In the genomic region with DNA sequence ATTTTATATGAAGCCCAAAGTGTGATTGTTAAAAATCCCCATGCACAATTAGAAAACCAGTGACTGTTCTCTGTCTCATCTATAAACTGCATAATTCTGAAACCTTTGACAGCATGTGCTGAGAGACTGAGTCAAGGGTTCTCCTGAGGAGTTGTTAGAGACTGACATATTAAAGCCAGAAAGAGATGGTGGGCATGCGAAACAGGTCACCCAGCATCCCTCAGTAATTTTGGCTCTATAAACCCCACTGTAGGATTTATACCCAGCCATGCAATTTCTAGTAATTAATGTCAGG, we compare ENCODE assay signal across 18 cellular contexts. TPM values are rescaled to one million over a fixed set of nuclear protein-coding genes. Genes with fewer than 3 reads are reported as not detected.
DNase-seq lines count a peak whose midpoint lies in the region; ATAC-seq, FAIRE-seq and TF ChIP-seq lines count a peak whose summit lies in the region.
"Had no signal": no experiment of that assay in that cellular context is flagged by ENCODE, and none has a peak within 500 bp of the region (broad histone marks: within the 10 kb centered on the region; RNA-seq: fewer than 3 reads in every experiment).

No MANE protein-coding gene starts in this region.

- H3K9me3 ChIP-seq in astrocyte (ENCODE audit: insufficient read depth, low read depth, low read length), result no peaks in the 10 kb centered on the region
- no peaks in the 10 kb centered on the region for H3K9me3 ChIP-seq in skeletal muscle satellite cell (replicated peaks; ENCODE audit: low read length)
- no peaks in the 10 kb centered on the region for H3K9me3 ChIP-seq in PC-9 (ENCODE audit: insufficient read depth, low read depth)
- H3K9me3 ChIP-seq: SK-N-SH, spleen had no signal

- TF ChIP-seq CTCF in AG04449 (IDR thresholded peaks at IDR 0.05; ENCODE audit: insufficient read depth, low read length, missing control alignments) (no peak), astrocyte (IDR thresholded peaks at IDR 0.05; ENCODE audit: insufficient read depth, low read depth, low read length) (no peak), fibroblast of villous mesenchyme (IDR thresholded peaks at IDR 0.05; ENCODE audit: insufficient read depth, low read depth, low read length) (no peak), PC-9 (conservative IDR thresholded peaks at IDR 0.05) (no peak)

- peak overlapping the region; percentile 96 for H3K27ac ChIP-seq in astrocyte (ENCODE audit: low read depth, low read length)
- no peak overlapping the region for H3K27ac ChIP-seq in PC-9
- H3K27ac ChIP-seq: foreskin keratinocyte, spleen had no signal

- H3K4me2 ChIP-seq in astrocyte (ENCODE audit: low read length) (peak overlapping the region; percentile 91), skeletal muscle satellite cell (ENCODE audit: low read length) (peak overlapping the region; percentile 77), PC-9 (no peak overlapping the region; the same call in 1 of the 2 replicates)
- H3K4me2 ChIP-seq: SK-N-SH had no signal

- H3K4me1 Mint-ChIP-seq in astrocyte (ENCODE audit: low read depth, unreplicated experiment), result peaks cover 45% of the 10 kb centered on the region

- H3K4me1 ChIP-seq in astrocyte (ENCODE audit: insufficient read depth, low read length), result peaks cover 53% of the 10 kb centered on the region
- H3K4me1 ChIP-seq in skeletal muscle satellite cell (ENCODE audit: control insufficient read depth, insufficient read depth, low read length), result peaks cover 63% of the 10 kb centered on the region
- peaks cover 28% of the 10 kb centered on the region for H3K4me1 ChIP-seq in PC-9 (replicated peaks; ENCODE audit: insufficient read depth)

- intact Hi-C loops in PC-9 (cut with micrococcal nuclease; ENCODE audit: unreplicated experiment), result no loop called here

- CTCF ChIA-PET in AG04449 (lab: Yijun Ruan, JAX) (interaction anchor here (1.4 kb wide), 1 partner anchor 96 kb away, joined by 6 read pairs; no protein-coding TSS in a partner anchor), PC-9 (lab: Charles Lee) (no interaction called here)

- H3F3A ChIP-seq in PC-9 (ENCODE audit: insufficient read depth, low read depth), result peaks cover 8% of the 10 kb centered on the region; the same call in 1 of the 2 replicates

- H3K9me2 ChIP-seq in PC-9 (ENCODE audit: insufficient read depth), result no peaks in the 10 kb centered on the region
- H3K9me2 ChIP-seq: SK-N-SH had no signal

- no peak for TF ChIP-seq POLR2A in erythroblast (IDR thresholded peaks at IDR 0.05; ENCODE audit: low read length)

- FAIRE-seq in astrocyte (lab: Jason Lieb, UNC), result no peak
- FAIRE-seq: GM18507, GM19239 had no signal

- BruUV-seq in PC-9 (replicated peaks; lab: Mats Ljungman, UMichigan), result no TSS peak

- POLR2A ChIA-PET in AG04449 (lab: Yijun Ruan, JAX), result no interaction called here
- POLR2A ChIA-PET in PC-9 (lab: Charles Lee; ENCODE audit: unreplicated experiment), result no interaction called here

- H3K27me3 Mint-ChIP-seq in astrocyte (ENCODE audit: low read depth, unreplicated experiment), result no peaks in the 10 kb centered on the region

- H3K36me3 Mint-ChIP-seq in astrocyte (ENCODE audit: low read depth, unreplicated experiment), result no peaks in the 10 kb centered on the region
- H3K36me3 Mint-ChIP-seq: activated CD4-positive, alpha-beta memory T cell treated with anti-CD3 and anti-CD28 coated beads for 36 hours had no signal

- peak overlapping the region; percentile 99 for H3K4me3 ChIP-seq in AG04449 (ENCODE audit: low read depth, low read length)
- peak overlapping the region; percentile 98 for H3K4me3 ChIP-seq in astrocyte (ENCODE audit: insufficient read depth, low read depth, low read length)
- H3K4me3 ChIP-seq in fibroblast of villous mesenchyme (ENCODE audit: low read depth, low read length), result peak overlapping the region; percentile 85
- H3K4me3 ChIP-seq in skeletal muscle satellite cell (ENCODE audit: low read length), result peak overlapping the region; percentile 60
- no peak overlapping the region for H3K4me3 ChIP-seq in PC-9
- H3K4me3 ChIP-seq: spleen had no signal

- H3K27me3 ChIP-seq in astrocyte (ENCODE audit: insufficient read depth, low read length) (no peaks in the 10 kb centered on the region), skeletal muscle satellite cell (ENCODE audit: control insufficient read depth, insufficient read depth, low read length) (no peaks in the 10 kb centered on the region), PC-9 (ENCODE audit: insufficient read depth, low read depth) (no peaks in the 10 kb centered on the region)
- H3K27me3 ChIP-seq: foreskin keratinocyte had no signal

- H3K27ac Mint-ChIP-seq in astrocyte (ENCODE audit: unreplicated experiment), result peak overlapping the region; percentile 64
- H3K27ac Mint-ChIP-seq: activated CD4-positive, alpha-beta memory T cell treated with anti-CD3 and anti-CD28 coated beads for 36 hours; activated T-helper 1 cell treated with anti-CD3 and anti-CD28 coated beads, Interleukin-12 subunit alpha, Interleukin-12 subunit beta, Interleukin-2, Interleukin-4 antibody, amounts not matched to agents 30 ng/mL and 10 ng/mL and 1 ng/mL, durations not matched to agents 14 hours and 24 hours and 36 hours; dendritic cell treated with granulocyte-macrophage colony-stimulating factor and Interleukin-4, amounts not matched to agents 40 ng/mL and 50 ng/mL, for 4 days had no signal

- peak overlapping the region; percentile 40 for H3K4me3 Mint-ChIP-seq in astrocyte (ENCODE audit: unreplicated experiment)
- H3K4me3 Mint-ChIP-seq: activated CD4-positive, alpha-beta memory T cell treated with anti-CD3 and anti-CD28 coated beads for 36 hours; activated T-helper 1 cell treated with anti-CD3 and anti-CD28 coated beads, Interleukin-12 subunit alpha, Interleukin-12 subunit beta, Interleukin-2, Interleukin-4 antibody, amounts not matched to agents 30 ng/mL and 10 ng/mL and 1 ng/mL, durations not matched to agents 14 hours and 24 hours and 36 hours; dendritic cell treated with granulocyte-macrophage colony-stimulating factor and Interleukin-4, amounts not matched to agents 40 ng/mL and 50 ng/mL, for 4 days had no signal

- no peaks in the 10 kb centered on the region for H3K9me3 Mint-ChIP-seq in astrocyte (ENCODE audit: unreplicated experiment)
- H3K9me3 Mint-ChIP-seq: activated CD4-positive, alpha-beta memory T cell treated with anti-CD3 and anti-CD28 coated beads for 36 hours; activated T-helper 1 cell treated with anti-CD3 and anti-CD28 coated beads, Interleukin-12 subunit alpha, Interleukin-12 subunit beta, Interleukin-2, Interleukin-4 antibody, amounts not matched to agents 30 ng/mL and 10 ng/mL and 1 ng/mL, durations not matched to agents 14 hours and 24 hours and 36 hours; dendritic cell treated with granulocyte-macrophage colony-stimulating factor and Interleukin-4, amounts not matched to agents 40 ng/mL and 50 ng/mL, for 4 days had no signal

- H2AFZ ChIP-seq in astrocyte (ENCODE audit: low read depth, low read length) (no peak overlapping the region), PC-9 (no peak overlapping the region)

- ATAC-seq in HG02870 (IDR thresholded peaks at IDR 0.05; ENCODE audit: unreplicated experiment) (no peak), HG03159 (IDR thresholded peaks at IDR 0.05; ENCODE audit: unreplicated experiment) (no peak)
- ATAC-seq: foreskin keratinocyte had no signal

- no peaks in the 10 kb centered on the region for H4K20me1 ChIP-seq in astrocyte (ENCODE audit: insufficient read depth, low read length)
- no peaks in the 10 kb centered on the region for H4K20me1 ChIP-seq in PC-9 (ENCODE audit: insufficient read depth)

- H3K9ac ChIP-seq in astrocyte (ENCODE audit: low read length) (peak overlapping the region; percentile 99), skeletal muscle satellite cell (ENCODE audit: low read depth, low read length) (peak overlapping the region; percentile 98)
- H3K9ac ChIP-seq: SK-N-SH had no signal

- peaks cover 5% of the 10 kb centered on the region for H3K36me3 ChIP-seq in astrocyte (ENCODE audit: insufficient read depth, low read length)
- peaks cover 4% of the 10 kb centered on the region for H3K36me3 ChIP-seq in skeletal muscle satellite cell (ENCODE audit: insufficient read depth, low read length)
- no peaks in the 10 kb centered on the region for H3K36me3 ChIP-seq in PC-9 (ENCODE audit: low read depth)
- H3K36me3 ChIP-seq: spleen had no signal

- peaks cover 87% of the 10 kb centered on the region for H3K79me2 ChIP-seq in astrocyte (ENCODE audit: insufficient read depth, low read length)
- H3K79me2 ChIP-seq in PC-9 (ENCODE audit: low read depth), result no peaks in the 10 kb centered on the region

- no peak for DNase-seq in AG04449 (ENCODE audit: low read depth, low spot score)
- no peak for DNase-seq in astrocyte (ENCODE audit: low read depth)
- DNase-seq in fibroblast of villous mesenchyme (ENCODE audit: low read depth), result no peak
- no peak for DNase-seq in PC-9
- no peak for DNase-seq in erythroblast (lab: John Stamatoyannopoulos, UW)
- DNase-seq: activated CD4-positive, alpha-beta memory T cell treated with anti-CD3 and anti-CD28 coated beads for 36 hours; amniotic stem cell; foreskin keratinocyte; SK-N-SH; spleen; stimulated activated naive CD4-positive, alpha-beta T cell treated with Interleukin-2 at 50 U/mL for 16 hours had no signal

RNA-seq across cellular contexts. Expression of a gene that starts 3.6 kb away (rescaled TPM):
- total RNA-seq in astrocyte, result 53.8 and 63.7 TPM in 2 replicates
- total RNA-seq in fibroblast of villous mesenchyme, result 102 and 223 TPM in 2 replicates
- 59.0 and 59.3 TPM in 2 replicates for total RNA-seq in skeletal muscle satellite cell (2012; rRNA removed)
- total RNA-seq in PC-9 (2021), result 20.5 and 26.8 TPM in 2 replicates
- total RNA-seq: activated CD4-positive, alpha-beta memory T cell treated with anti-CD3 and anti-CD28 coated beads for 36 hours; activated T-helper 1 cell treated with anti-CD3 and anti-CD28 coated beads, Interleukin-12 subunit alpha, Interleukin-12 subunit beta, Interleukin-2, Interleukin-4 antibody, amounts not matched to agents 30 ng/mL and 10 ng/mL and 1 ng/mL, durations not matched to agents 14 hours and 24 hours and 36 hours had no signal
